ENCODE assay signal across 8 cellular contexts in genomic region chr2:192500550-192501200, GRCh38.
A peak's percentile ranks its signal among the peaks of the same experiment; 100 is the strongest.
DNase-seq lines count a peak whose midpoint lies in the region; TF ChIP-seq lines count a peak whose summit lies in the region.

No MANE protein-coding gene starts in this region.

- in situ Hi-C loops in GM23248 (cut with MboI) = no loop called here

- no peak for TF ChIP-seq POLR2A in testis (IDR thresholded peaks at IDR 0.05)

- H3K27ac ChIP-seq in GM23248 (no peak overlapping the region), MM.1S (ENCODE audit: low read length) (no peak overlapping the region), testis (no peak overlapping the region)

- H3K4me3 ChIP-seq in GM23248 = no peak overlapping the region
- H3K4me3 ChIP-seq in fibroblast of the aortic adventitia (ENCODE audit: low read depth, low read length) = no peak overlapping the region
- no peak overlapping the region for H3K4me3 ChIP-seq in MM.1S (ENCODE audit: low read length)
- no peak overlapping the region for H3K4me3 ChIP-seq in testis

- H3K9me2 ChIP-seq in GM23248 (ENCODE audit: insufficient read depth) (no peaks in the 10 kb centered on the region), MM.1S (replicated peaks; ENCODE audit: insufficient read depth, low read length) (no peaks in the 10 kb centered on the region)

- H3K9ac ChIP-seq in GM23248 (no peak overlapping the region), MM.1S (ENCODE audit: low read length) (no peak overlapping the region)

- H3K9me3 ChIP-seq in GM23248 (ENCODE audit: low read depth) = no peaks in the 10 kb centered on the region
- no peaks in the 10 kb centered on the region for H3K9me3 ChIP-seq in MM.1S (replicated peaks; ENCODE audit: insufficient read depth, low read length)
- H3K9me3 ChIP-seq in testis = no peaks in the 10 kb centered on the region

- H3K27me3 ChIP-seq in GM23248 (replicated peaks; ENCODE audit: insufficient read depth) (0 out of 2 replicates have a peak, but pooled peaks cover 3% of the 10 kb centered on the region), MM.1S (replicated peaks; ENCODE audit: insufficient read depth, low read length) (no peaks in the 10 kb centered on the region), testis (no peaks in the 10 kb centered on the region)

- WGBS in GM23248 (ENCODE audit: low coverage in 1 of 2, low lambda C conversion rate in 2 of 2, missing lambda C conversion rate in 2 of 2), 2 experiments = 9 to 10% methylated on average over 3 of the region's 3 CpGs
- WGBS in testis, 2 donors = 55 to 58% methylated on average over 3 of the region's 3 CpGs

- peaks cover 15% of the 10 kb centered on the region for H3K4me1 ChIP-seq in GM23248 (ENCODE audit: insufficient read depth)
- no peaks in the 10 kb centered on the region for H3K4me1 ChIP-seq in MM.1S (ENCODE audit: low read length)
- H3K4me1 ChIP-seq in testis = no peaks in the 10 kb centered on the region

- H2AFZ ChIP-seq in GM23248 (no peak overlapping the region), MM.1S (ENCODE audit: low read length) (no peak overlapping the region)

- TF ChIP-seq CTCF in fibroblast of the aortic adventitia (IDR thresholded peaks at IDR 0.05; ENCODE audit: insufficient read depth, low read length) (no peak), MM.1S (IDR thresholded peaks at IDR 0.05; ENCODE audit: low read length) (no peak), testis (IDR thresholded peaks at IDR 0.05) (no peak)

- intact Hi-C loops in testis (cut with DNase I; ENCODE audit: low total_unique reads) = no loop called here

- H3K4me2 ChIP-seq in GM23248 (ENCODE audit: unreplicated experiment) (no peak overlapping the region), MM.1S (ENCODE audit: low read depth, low read length) (no peak overlapping the region)

- H3F3A ChIP-seq in GM23248 (ENCODE audit: insufficient read depth) (no peaks in the 10 kb centered on the region), MM.1S (ENCODE audit: insufficient read depth, low read length) (no peaks in the 10 kb centered on the region)

- H4K20me1 ChIP-seq in GM23248 (ENCODE audit: insufficient read depth) (no peaks in the 10 kb centered on the region), MM.1S (ENCODE audit: insufficient read depth, low read length) (no peaks in the 10 kb centered on the region)

- DNase-seq in DMS53 treated with DMSO at 0.1 percent for 48 hours (lab: John Stamatoyannopoulos, UW; ENCODE audit: unreplicated experiment) (peak; percentile 12), GM23248 (peak; percentile 93), LHCN-M2 (ENCODE audit: low read depth) (peak; percentile 95), fibroblast of the aortic adventitia (ENCODE audit: low read depth) (peak; percentile 66), MM.1S (no peak), testis (no peak), midbrain (lab: John Stamatoyannopoulos, UW) (no peak), NCI-H1105 (lab: John Stamatoyannopoulos, UW) (no peak)

- H3K36me3 ChIP-seq in GM23248 (ENCODE audit: low read depth) (no peaks in the 10 kb centered on the region), MM.1S (replicated peaks; ENCODE audit: insufficient read depth, low read length) (no peaks in the 10 kb centered on the region), testis (ENCODE audit: low read depth, missing control alignments) (no peaks in the 10 kb centered on the region)

- H3K79me2 ChIP-seq in GM23248 (ENCODE audit: insufficient read depth) (no peaks in the 10 kb centered on the region), MM.1S (ENCODE audit: low read length) (no peaks in the 10 kb centered on the region)

Comparison
In these comparisons a context has a peak if more than half of its experiments do, and no peak if none do; other contexts are left out.
1. DNase-seq: peak in DMS53 treated with DMSO at 0.1 percent for 48 hours (single experiment), GM23248 (single experiment), LHCN-M2 (single experiment) and fibroblast of the aortic adventitia (single experiment); none in MM.1S (single experiment), testis (single experiment), midbrain (single experiment) and NCI-H1105 (single experiment).